21 cellular contexts compared by ENCODE assay signal in the genomic region with DNA sequence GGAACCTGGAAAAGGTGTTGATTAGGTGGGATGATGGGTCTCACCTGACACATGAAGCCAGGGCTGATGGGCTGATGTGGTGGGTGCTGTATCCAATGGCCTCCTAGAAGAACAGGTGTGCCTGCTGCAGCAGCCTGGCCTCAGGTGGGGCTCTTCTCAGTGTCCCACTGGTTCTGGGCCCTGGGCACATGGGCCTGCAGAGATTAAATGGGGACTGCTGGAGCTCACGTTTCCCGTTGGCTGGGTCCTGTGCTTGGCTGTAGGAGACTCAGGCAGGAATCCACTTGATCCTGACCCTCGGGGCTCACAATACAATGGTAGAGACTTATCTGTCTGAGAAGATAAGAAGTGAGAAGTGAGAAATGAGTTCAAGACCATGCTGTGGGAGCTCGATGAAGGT.
"Had no signal": no experiment of that assay in that cellular context is flagged by ENCODE, and none has a peak within 500 bp of the region (broad histone marks: within the 10 kb centered on the region; RNA-seq: fewer than 3 reads in every experiment).

No MANE protein-coding gene starts in this region.

- H3K27me3 ChIP-seq: SJSA1 had no signal

- H3K4me3 ChIP-seq: SJSA1, SK-N-MC had no signal

- ATAC-seq: Panc1, Right ventricle myocardium inferior had no signal

- H3K9me3 ChIP-seq: SJSA1 had no signal

- DNase-seq: KBM-7, MV-4-11, NCI-H1048, NCI-H1105 treated with DMSO at 0.1 percent for 48 hours, NCI-H1436, NCI-H187, NCI-H2029, NCI-H2081 treated with DMSO at 0.1 percent for 48 hours, NCI-H2171, NCI-H226, NCI-H446, NCI-H510A, NCI-H524 treated with DMSO at 0.1 percent for 48 hours, NCI-H69, NCI-H774, SHP77 treated with DMSO at 0.1 percent for 48 hours had no signal

- H3K27ac ChIP-seq: HL-60, SJSA1, SK-N-MC had no signal

- H3K36me3 ChIP-seq: SJSA1 had no signal
